Comparison of ENCODE assay signal across 10 cellular contexts in genomic region chr1:171220551-171221175, GRCh38. TPM values are rescaled to one million over a fixed set of nuclear protein-coding genes. Genes with fewer than 3 reads are reported as not detected.
DNase-seq lines count a peak whose midpoint lies in the region; ATAC-seq and TF ChIP-seq lines count a peak whose summit lies in the region.
"Had no signal": no experiment of that assay in that cellular context is flagged by ENCODE, and none has a peak within 500 bp of the region (broad histone marks: within the 10 kb centered on the region; RNA-seq: fewer than 3 reads in every experiment).

No MANE protein-coding gene starts in this region.

- POLR2A ChIA-PET in GM10248 (lab: Yijun Ruan, JAX) = no interaction called here

- no peaks in the 10 kb centered on the region for H3K27me3 ChIP-seq in iPS-15b (ENCODE audit: control insufficient read depth, insufficient read depth, low read length)
- no peaks in the 10 kb centered on the region for H3K27me3 ChIP-seq in skeletal muscle satellite cell (ENCODE audit: control insufficient read depth, insufficient read depth, low read length)

- no peaks in the 10 kb centered on the region for H3K36me3 ChIP-seq in iPS-15b (ENCODE audit: control insufficient read depth, insufficient read depth, low read length)
- no peaks in the 10 kb centered on the region for H3K36me3 ChIP-seq in skeletal muscle satellite cell (ENCODE audit: insufficient read depth, low read length)

- peak; percentile 19 for DNase-seq in HCEC 1CT
- peak; percentile 75 to 76 for DNase-seq in cardiac fibroblast (ENCODE audit: low read depth in 2 of 2)
- no peak for DNase-seq in GM10248 (ENCODE audit: extremely low spot score)
- DNase-seq in pons (ENCODE audit: low spot score) = no peak
- DNase-seq: NCI-H2171 treated with DMSO at 0.1 percent for 48 hours had no signal

- CTCF ChIA-PET in GM10248 (lab: Yijun Ruan, JAX) = interaction anchor here (1.2 kb wide), 1 partner anchor 79 kb away, joined by 3 read pairs; no protein-coding TSS in a partner anchor

- TF ChIP-seq CTCF in cardiac fibroblast (IDR thresholded peaks at IDR 0.05; ENCODE audit: low read depth, low read length) (no peak), GM10248 (IDR thresholded peaks at IDR 0.05; ENCODE audit: control extremely low read depth, extremely low read depth, low read depth, missing control alignments) (no peak)

- peak overlapping the region; percentile 48 for H3K9ac ChIP-seq in iPS-15b (ENCODE audit: low read depth, low read length)
- H3K9ac ChIP-seq in skeletal muscle satellite cell (ENCODE audit: low read depth, low read length) = peak overlapping the region; percentile 64

- H3K9me3 ChIP-seq in iPS-15b (ENCODE audit: control insufficient read depth, insufficient read depth, low read length) (no peaks in the 10 kb centered on the region), skeletal muscle satellite cell (replicated peaks; ENCODE audit: low read length) (no peaks in the 10 kb centered on the region)

- ATAC-seq in GM21526 (IDR thresholded peaks at IDR 0.05; ENCODE audit: low FRiP score, unreplicated experiment) (no peak), HG02610 (IDR thresholded peaks at IDR 0.05; ENCODE audit: unreplicated experiment) (no peak)

- H3K4me1 ChIP-seq in iPS-15b (ENCODE audit: control insufficient read depth, insufficient read depth, low read length) (peaks cover 33% of the 10 kb centered on the region), skeletal muscle satellite cell (ENCODE audit: control insufficient read depth, insufficient read depth, low read length) (peaks cover 54% of the 10 kb centered on the region)

- peak overlapping the region in 1 of 2 donors; percentile 5 for H3K4me3 ChIP-seq in cardiac fibroblast (replicated peaks in 1 of 2; ENCODE audit: low read depth in 2 of 2, low read length in 2 of 2)
- peak overlapping the region; percentile 45 for H3K4me3 ChIP-seq in iPS-15b (ENCODE audit: low read depth, low read length)
- H3K4me3 ChIP-seq in skeletal muscle satellite cell (ENCODE audit: low read length) = no peak overlapping the region

- H3K4me2 ChIP-seq in skeletal muscle satellite cell (ENCODE audit: low read length) = peak overlapping the region; percentile 73

RNA-seq across cellular contexts. Expression of gene FMO1, which starts 27.6 kb away (rescaled TPM):
- not detected in 2 replicates for total RNA-seq in skeletal muscle satellite cell (2012; rRNA removed)
- total RNA-seq: lung microvascular endothelial cell had no signal

RNA-seq across cellular contexts. Expression of gene FMO2, which starts 35.6 kb away (rescaled TPM):
- not detected in 2 replicates for total RNA-seq in skeletal muscle satellite cell (2012; rRNA removed)

Comparison
In these comparisons a context has a peak if more than half of its experiments do, and no peak if none do; other contexts are left out.
1. DNase-seq: peak in HCEC 1CT (single experiment) and cardiac fibroblast (2 of 2); none in GM10248 (single experiment) and pons (single experiment).